Comparison of ENCODE assay signal across 35 cellular contexts in the genomic region with DNA sequence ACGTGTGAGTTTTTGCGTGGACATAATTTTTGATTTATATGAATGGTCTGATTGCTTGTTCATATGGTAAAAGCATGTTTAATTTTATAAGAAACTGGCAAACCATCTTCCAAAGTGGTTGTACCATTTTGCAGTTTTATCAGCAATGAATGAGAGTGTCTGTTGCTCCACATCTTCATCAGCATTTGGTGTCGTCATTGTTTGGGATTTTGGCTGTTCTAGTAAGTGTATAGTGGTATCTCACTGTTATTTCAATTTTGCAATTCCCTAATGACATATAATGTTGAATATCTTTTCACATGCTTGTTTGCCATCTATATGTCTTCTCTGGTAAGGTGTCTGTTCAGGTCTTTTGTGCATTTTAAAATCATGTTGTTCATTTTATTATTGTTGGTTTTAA.
"Had no signal": no experiment of that assay in that cellular context is flagged by ENCODE, and none has a peak within 500 bp of the region (broad histone marks: within the 10 kb centered on the region; RNA-seq: fewer than 3 reads in every experiment).

No MANE protein-coding gene starts in this region.

- DNase-seq: MG63, MM.1S, MV-4-11, NCI-H1048, NCI-H1092, NCI-H1092 treated with DMSO at 0.1 percent for 48 hours, NCI-H1105, NCI-H1105 treated with DMSO at 0.1 percent for 48 hours, NCI-H1417, NCI-H1436, NCI-H1436 treated with DMSO at 0.1 percent for 48 hours, NCI-H146, NCI-H1694, NCI-H1694 treated with DMSO at 0.1 percent for 48 hours, NCI-H187, NCI-H187 treated with DMSO at 0.1 percent for 48 hours, NCI-H1930, NCI-H2029, NCI-H2029 treated with DMSO at 0.1 percent for 48 hours, NCI-H2081, NCI-H2081 treated with DMSO at 0.1 percent for 48 hours, NCI-H2107, NCI-H2171, NCI-H2171 treated with DMSO at 0.1 percent for 48 hours, NCI-H2227 treated with DMSO at 0.1 percent for 48 hours, NCI-H226, NCI-H345, NCI-H446, NCI-H446 treated with DMSO at 0.1 percent for 48 hours, NCI-H510A, NCI-H510A treated with DMSO at 0.1 percent for 48 hours, NCI-H524, NCI-H524 treated with DMSO at 0.1 percent for 48 hours, NCI-H526, NCI-H526 treated with DMSO at 0.1 percent for 48 hours had no signal

- H3K9me3 ChIP-seq: MG63 had no signal

- H3K27me3 ChIP-seq: MG63 had no signal

- H3K36me3 ChIP-seq: MG63 had no signal

- H3K4me3 ChIP-seq: MG63 had no signal
